8 cellular contexts compared by ENCODE assay signal in genomic region chr15:58227706-58228543, GRCh38.
A peak's percentile ranks its signal among the peaks of the same experiment; 100 is the strongest.
DNase-seq lines count a peak whose midpoint lies in the region; ATAC-seq, FAIRE-seq and TF ChIP-seq lines count a peak whose summit lies in the region.

No MANE protein-coding gene starts in this region.

- FAIRE-seq in A549 (lab: Jason Lieb, UNC) (peak; percentile 97), GM18507 (lab: Jason Lieb, UNC) (peak; percentile 90)

- peak overlapping the region; percentile 41 to 73 for H3K27ac ChIP-seq in A549

- TF ChIP-seq RAD21 in A549 (conservative IDR thresholded peaks at IDR 0.05 in 1 of 2, IDR thresholded peaks at IDR 0.05 in 1 of 2) = peak; percentile 100

- TF ChIP-seq EP300 in A549 (IDR thresholded peaks at IDR 0.05) = no peak

- no peak overlapping the region for H3K4me3 ChIP-seq in A549

- ATAC-seq in A549 (peak; percentile 58 to 89; a peak in 3 of 6 replicates), GM18517 (IDR thresholded peaks at IDR 0.05; ENCODE audit: unreplicated experiment) (no peak)

- peak; percentile 75 to 88 for DNase-seq in A549 (ENCODE audit: low read depth in 1 of 2, low spot score in 1 of 2)
- peak; percentile 25 for DNase-seq in GM18507 (ENCODE audit: extremely low spot score, insufficient read length, low read depth)
- peak; percentile 70 for DNase-seq in NCI-H2171 treated with DMSO at 0.1 percent for 48 hours (lab: John Stamatoyannopoulos, UW)
- peak; percentile 68 for DNase-seq in activated CD4-positive, CD25-positive, alpha-beta regulatory T cell treated with anti-CD3 and anti-CD28 coated beads, Interleukin-2, amount 50 U/mL, for 72 hours
- peak; percentile 82 for DNase-seq in cerebellar cortex (ENCODE audit: low spot score)
- peak; percentile 85 for DNase-seq in kidney tubule cell (ENCODE audit: low spot score)
- peak; percentile 73 for DNase-seq in stimulated activated CD4-positive, alpha-beta T cell treated with anti-CD3 and anti-CD28 coated beads, Interleukin-4, amount 100 ng/mL, for 24 hours

- no peaks in the 10 kb centered on the region; the same call in 2 of the 3 replicates for H3K9me3 ChIP-seq in A549

- H3K4me1 ChIP-seq in A549 = peaks cover 26% of the 10 kb centered on the region

- POLR2A ChIA-PET in A549 (lab: Yijun Ruan, JAX) = interaction anchor here (1.1 kb wide), 1 partner anchor 543 kb away, joined by 9 read pairs; the partner anchor contains the start of gene MINDY2

- peak overlapping the region; percentile 49 for H3K4me2 ChIP-seq in A549

- CTCF ChIA-PET in A549 (lab: Yijun Ruan, JAX) = interaction anchor here (0.6 to 3.5 kb wide), 91 partner anchors 10 to 1305 kb away, joined by 3 to 33 read pairs (median 4); partner anchors contain the start of genes ADAM10, LIPC and MINDY2

- TF ChIP-seq POLR2A in A549 (IDR thresholded peaks at IDR 0.05; ENCODE audit: low read length) = no peak

- 18% methylated on average over 8 of the region's 8 CpGs for WGBS in A549 (ENCODE audit: missing lambda C conversion rate)

- TF ChIP-seq CTCF in A549 (IDR thresholded peaks at IDR 0.05) = peak; percentile 99

TF ChIP-seq in A549, 52 proteins besides CTCF, POLR2A, EP300 and RAD21:
- TF ChIP-seq SMC3 (IDR thresholded peaks at IDR 0.05) (peak; percentile 100), MYC (IDR thresholded peaks at IDR 0.05; ENCODE audit: borderline replicate concordance, low read length) (no peak), EHMT2 (IDR thresholded peaks at IDR 0.05; ENCODE audit: low read depth) (no peak), ZC3H11A (IDR thresholded peaks at IDR 0.05) (no peak), FOXS1 (CRISPR knock-in tag; IDR thresholded peaks at IDR 0.05) (no peak), CHD4 (IDR thresholded peaks at IDR 0.05; ENCODE audit: borderline replicate concordance) (no peak), CBX2 (IDR thresholded peaks at IDR 0.05; ENCODE audit: borderline replicate concordance, low read depth) (no peak)
- TF ChIP-seq, protein P1, sequence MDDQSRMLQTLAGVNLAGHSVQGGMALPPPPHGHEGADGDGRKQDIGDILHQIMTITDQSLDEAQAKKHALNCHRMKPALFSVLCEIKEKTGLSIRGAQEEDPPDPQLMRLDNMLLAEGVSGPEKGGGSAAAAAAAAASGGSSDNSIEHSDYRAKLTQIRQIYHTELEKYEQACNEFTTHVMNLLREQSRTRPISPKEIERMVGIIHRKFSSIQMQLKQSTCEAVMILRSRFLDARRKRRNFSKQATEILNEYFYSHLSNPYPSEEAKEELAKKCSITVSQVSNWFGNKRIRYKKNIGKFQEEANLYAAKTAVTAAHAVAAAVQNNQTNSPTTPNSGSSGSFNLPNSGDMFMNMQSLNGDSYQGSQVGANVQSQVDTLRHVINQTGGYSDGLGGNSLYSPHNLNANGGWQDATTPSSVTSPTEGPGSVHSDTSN (IDR thresholded peaks at IDR 0.05) = no peak

Comparison
In these comparisons a context has a peak if more than half of its experiments do, and no peak if none do; other contexts are left out.
1. DNase-seq: peak in every context shown above with its lines; median percentile 85 in kidney tubule cell; 82 in cerebellar cortex; 82 in A549; 73 in stimulated activated CD4-positive, alpha-beta T cell treated with anti-CD3 and anti-CD28 coated beads, Interleukin-4, amount 100 ng/mL, for 24 hours; 70 in NCI-H2171 treated with DMSO at 0.1 percent for 48 hours; 68 in activated CD4-positive, CD25-positive, alpha-beta regulatory T cell treated with anti-CD3 and anti-CD28 coated beads, Interleukin-2, amount 50 U/mL, for 72 hours; 25 in GM18507.